In the genomic region with DNA sequence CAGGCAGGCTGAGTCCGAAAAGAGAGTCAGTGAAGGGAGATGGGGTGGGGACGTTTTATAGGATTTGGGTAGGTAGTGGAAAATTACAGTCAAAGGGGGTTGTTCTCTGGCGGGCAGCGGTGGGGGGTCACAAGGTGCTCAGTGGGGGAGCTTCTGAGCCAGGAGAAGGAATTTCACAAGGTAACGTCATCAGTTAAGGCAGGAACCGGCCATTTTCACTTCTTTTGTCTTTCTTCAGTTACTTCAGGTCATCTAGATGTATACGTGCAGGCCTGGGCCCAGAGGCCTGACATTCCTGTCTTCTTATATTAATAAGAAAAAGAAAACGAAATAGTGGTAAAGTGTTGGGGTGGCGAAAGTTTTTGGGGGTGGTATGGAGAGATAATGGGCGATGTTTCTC, we compare ENCODE assay signal across 9 cellular contexts. TPM values are rescaled to one million over a fixed set of nuclear protein-coding genes. Genes with fewer than 3 reads are reported as not detected.
"Had no signal": no experiment of that assay in that cellular context is flagged by ENCODE, and none has a peak within 500 bp of the region (broad histone marks: within the 10 kb centered on the region; RNA-seq: fewer than 3 reads in every experiment).

No MANE protein-coding gene starts in this region.

RNA-seq across cellular contexts. Expression of a gene that starts 14.7 kb away (rescaled TPM):
- total RNA-seq: LHCN-M2, OCI-LY7, PC-9, RPMI7951, SJCRH30, SK-MEL-5 had no signal

RNA-seq across cellular contexts. Expression of a gene that starts 24.0 kb away (rescaled TPM):
- total RNA-seq: LHCN-M2, MCF 10A, NCI-H460, OCI-LY7, PC-9, Right ventricle myocardium inferior, RPMI7951, SK-MEL-5 had no signal
